10 cellular contexts compared by ENCODE assay signal in the genomic region with DNA sequence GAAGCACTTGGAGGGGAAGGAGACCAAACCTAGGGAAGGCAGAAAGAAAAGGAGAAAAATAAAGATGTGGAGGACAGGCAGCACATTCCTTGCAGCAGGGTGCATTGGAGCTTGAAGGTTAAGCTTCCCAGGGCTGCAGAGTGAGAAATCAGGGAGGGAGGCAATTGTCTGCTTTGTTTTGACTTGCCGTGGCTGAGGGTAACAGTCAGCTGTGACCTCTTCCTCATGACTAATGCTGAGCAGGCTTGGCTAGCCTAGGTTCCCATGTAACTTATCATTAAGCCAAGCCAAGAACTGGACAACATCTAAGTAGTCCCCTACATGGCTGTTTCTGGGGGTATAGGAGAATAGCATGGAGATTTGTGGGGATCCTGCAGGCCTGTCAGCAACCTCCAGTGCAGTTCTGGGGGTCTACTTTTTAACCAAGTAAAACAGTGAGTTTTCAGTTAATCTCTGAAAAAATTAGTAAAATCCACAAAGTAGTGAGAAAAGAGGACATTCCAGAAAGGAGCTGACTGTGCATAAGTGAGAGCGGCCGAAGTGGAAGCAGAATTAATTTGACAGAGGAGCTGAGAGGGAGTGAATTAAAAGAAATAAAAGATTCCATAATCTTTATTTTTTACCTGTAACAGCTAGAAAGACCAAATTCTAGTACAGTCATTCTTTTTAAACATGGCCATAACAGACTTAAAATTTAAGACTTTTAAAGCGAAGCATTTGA.
DNase-seq lines count a peak whose midpoint lies in the region; TF ChIP-seq lines count a peak whose summit lies in the region.
"Had no signal": no experiment of that assay in that cellular context is flagged by ENCODE, and none has a peak within 500 bp of the region (broad histone marks: within the 10 kb centered on the region; RNA-seq: fewer than 3 reads in every experiment).

No MANE protein-coding gene starts in this region.

- H3K4me1 Mint-ChIP-seq in activated CD4-positive, alpha-beta T cell treated with anti-CD3 and anti-CD28 coated beads, Interleukin-2, amount 10 ng/mL, durations not matched to agents 24 days and 14 days, result no peaks in the 10 kb centered on the region

- H3K27me3 ChIP-seq in MG63 (no peaks in the 10 kb centered on the region), esophagus muscularis mucosa (no peaks in the 10 kb centered on the region)

- H3K4me3 ChIP-seq in MG63, result no peak overlapping the region
- no peak overlapping the region for H3K4me3 ChIP-seq in esophagus muscularis mucosa

- no peak for TF ChIP-seq POLR2A in esophagus muscularis mucosa (IDR thresholded peaks at IDR 0.05; ENCODE audit: low read depth)

- H3K27ac ChIP-seq in esophagus muscularis mucosa (replicated peaks in 1 of 4), result peak overlapping the region; percentile 63 to 78 (median 69)

- no peak for TF ChIP-seq EP300 in esophagus muscularis mucosa (IDR thresholded peaks at IDR 0.05)

- peaks cover 38 to 52% (median 46%) of the 10 kb centered on the region in 4 donors for H3K4me1 ChIP-seq in esophagus muscularis mucosa

- DNase-seq in A172 (ENCODE audit: low spot score) (peak; percentile 75), MG63 (peak; percentile 84), esophagus muscularis mucosa (ENCODE audit: extremely low spot score) (no peak), myocyte (ENCODE audit: low read depth) (peak; percentile 95), NCI-H1417 treated with DMSO at 0.1 percent for 48 hours (lab: John Stamatoyannopoulos, UW) (no peak), activated gamma-delta T cell (lab: John Stamatoyannopoulos, UW) (no peak)
- no peak for DNase-seq in stimulated activated CD4-positive, alpha-beta T cell treated with anti-CD3 and anti-CD28 coated beads, Interleukin-4, amount 100 ng/mL, for 4 hours
- DNase-seq in activated CD4-positive, alpha-beta T cell treated with anti-CD3 and anti-CD28 coated beads, Interleukin-2, amount 10 ng/mL, durations not matched to agents 24 days and 14 days, result no peak
- DNase-seq: activated effector memory CD4-positive, alpha-beta T cell treated with Interleukin-2 at 50 U/mL for 16 hours; NCI-H446 had no signal

- intact Hi-C loops in esophagus muscularis mucosa (cut with DNase I), result loop anchor here (10.0 kb wide), 1 partner anchor 151 kb away; a partner anchor contains a TSS
- intact Hi-C loops in activated CD4-positive, alpha-beta T cell treated with anti-CD3 and anti-CD28 coated beads, Interleukin-2, amount 10 ng/mL, durations not matched to agents 24 days and 14 days (cut with micrococcal nuclease), result no loop called here

- TF ChIP-seq CTCF in esophagus muscularis mucosa (IDR thresholded peaks at IDR 0.05), result peak; percentile 16 to 32 (median 17)

- H3K27me3 Mint-ChIP-seq in activated CD4-positive, alpha-beta T cell treated with anti-CD3 and anti-CD28 coated beads, Interleukin-2, amount 10 ng/mL, durations not matched to agents 24 days and 14 days, result peaks cover 1% of the 10 kb centered on the region

- no peak overlapping the region for H3K27ac Mint-ChIP-seq in activated CD4-positive, alpha-beta T cell treated with anti-CD3 and anti-CD28 coated beads, Interleukin-2, amount 10 ng/mL, durations not matched to agents 24 days and 14 days

- no peaks in the 10 kb centered on the region for H3K36me3 Mint-ChIP-seq in activated CD4-positive, alpha-beta T cell treated with anti-CD3 and anti-CD28 coated beads, Interleukin-2, amount 10 ng/mL, durations not matched to agents 24 days and 14 days (ENCODE audit: low read depth)

- H3K4me3 Mint-ChIP-seq in activated CD4-positive, alpha-beta T cell treated with anti-CD3 and anti-CD28 coated beads, Interleukin-2, amount 10 ng/mL, durations not matched to agents 24 days and 14 days, result no peak overlapping the region

- peaks cover 3% of the 10 kb centered on the region for H3K9me3 Mint-ChIP-seq in activated CD4-positive, alpha-beta T cell treated with anti-CD3 and anti-CD28 coated beads, Interleukin-2, amount 10 ng/mL, durations not matched to agents 24 days and 14 days

- WGBS in esophagus muscularis mucosa, result 61% methylated on average over 4 of the region's 4 CpGs

- H3K36me3 ChIP-seq in MG63, result no peaks in the 10 kb centered on the region
- H3K36me3 ChIP-seq in esophagus muscularis mucosa, result no peaks in the 10 kb centered on the region

- no peaks in the 10 kb centered on the region; the same call in none of the 2 replicates for H3K9me3 ChIP-seq in MG63
- H3K9me3 ChIP-seq in esophagus muscularis mucosa, result no peaks in the 10 kb centered on the region

Comparison
In these comparisons a context has a peak if more than half of its experiments do, and no peak if none do; other contexts are left out.
1. DNase-seq: peak in A172 (single experiment), MG63 (single experiment) and myocyte (single experiment); none in esophagus muscularis mucosa (single experiment), NCI-H1417 treated with DMSO at 0.1 percent for 48 hours (single experiment), stimulated activated CD4-positive, alpha-beta T cell treated with anti-CD3 and anti-CD28 coated beads, Interleukin-4, amount 100 ng/mL, for 4 hours (0 of 2), activated gamma-delta T cell (single experiment) and activated CD4-positive, alpha-beta T cell treated with anti-CD3 and anti-CD28 coated beads, Interleukin-2, amount 10 ng/mL, durations not matched to agents 24 days and 14 days (single experiment).